Comparison of ENCODE assay signal across 27 cellular contexts in the genomic region with DNA sequence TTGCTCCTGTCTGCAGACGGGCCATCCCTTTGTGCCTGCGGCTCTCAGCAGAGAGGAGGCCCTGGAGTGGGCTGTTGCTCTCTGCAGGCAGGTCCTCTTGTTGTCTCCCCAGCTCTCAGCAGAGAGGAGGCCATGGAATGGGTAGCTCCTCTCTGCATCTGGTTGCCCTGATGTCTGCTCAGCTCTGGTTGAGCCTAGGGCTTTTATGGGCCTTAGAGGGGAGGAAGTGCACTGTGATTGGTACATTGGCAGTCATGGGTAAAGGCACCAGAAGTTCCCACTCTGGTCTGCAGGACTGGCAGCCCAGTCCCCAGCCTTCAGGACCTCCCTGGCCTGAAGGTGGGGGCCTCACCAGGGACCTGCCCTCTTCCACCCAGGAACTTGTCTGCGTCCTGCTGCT.
"Had no signal": no experiment of that assay in that cellular context is flagged by ENCODE, and none has a peak within 500 bp of the region (broad histone marks: within the 10 kb centered on the region; RNA-seq: fewer than 3 reads in every experiment).

No MANE protein-coding gene starts in this region.

- H3K4me3 ChIP-seq: left lung, lower lobe of right lung, prostate gland, sigmoid colon, spleen, suprapubic skin, thoracic aorta, tibial artery, upper lobe of right lung had no signal

- H3K9me3 ChIP-seq: lower lobe of right lung, neutrophil, pancreas, prostate gland, sigmoid colon, suprapubic skin, thoracic aorta, tibial artery, upper lobe of right lung had no signal

- H3K27me3 ChIP-seq: pancreas, sigmoid colon, tibial artery, upper lobe of right lung had no signal

- H3K27ac ChIP-seq: left lung, lower lobe of right lung, neutrophil, pancreas, prostate gland, sigmoid colon, spleen, suprapubic skin, thoracic aorta, tibial artery, upper lobe of right lung had no signal

- H3K4me1 ChIP-seq: left lung had no signal

- ATAC-seq: left colon; left lung; lower lobe of right lung; naive thymus-derived CD8-positive, alpha-beta T cell; right cardiac atrium; upper lobe of right lung had no signal

- H3K36me3 ChIP-seq: left lung, lower lobe of right lung, neutrophil, pancreas, prostate gland, sigmoid colon, spleen, suprapubic skin, thoracic aorta, tibial artery, upper lobe of right lung had no signal

- FAIRE-seq: islet of Langerhans, kidney, pancreas, small intestine, urothelium cell line had no signal

- DNase-seq: hypothalamus; immature natural killer cell; kidney; left colon; lower lobe of right lung; mammary epithelial cell; mesenchymal stem cell; naive thymus-derived CD8-positive, alpha-beta T cell; occipital lobe; retina; sigmoid colon; small intestine; spleen; stimulated activated CD4-positive, alpha-beta T cell treated with anti-CD3 and anti-CD28 coated beads, Interleukin-4, amount 100 ng/mL, for 24 hours; stimulated activated naive CD4-positive, alpha-beta T cell; tibial artery; trophoblast cell; upper lobe of right lung had no signal
